In the genomic region with DNA sequence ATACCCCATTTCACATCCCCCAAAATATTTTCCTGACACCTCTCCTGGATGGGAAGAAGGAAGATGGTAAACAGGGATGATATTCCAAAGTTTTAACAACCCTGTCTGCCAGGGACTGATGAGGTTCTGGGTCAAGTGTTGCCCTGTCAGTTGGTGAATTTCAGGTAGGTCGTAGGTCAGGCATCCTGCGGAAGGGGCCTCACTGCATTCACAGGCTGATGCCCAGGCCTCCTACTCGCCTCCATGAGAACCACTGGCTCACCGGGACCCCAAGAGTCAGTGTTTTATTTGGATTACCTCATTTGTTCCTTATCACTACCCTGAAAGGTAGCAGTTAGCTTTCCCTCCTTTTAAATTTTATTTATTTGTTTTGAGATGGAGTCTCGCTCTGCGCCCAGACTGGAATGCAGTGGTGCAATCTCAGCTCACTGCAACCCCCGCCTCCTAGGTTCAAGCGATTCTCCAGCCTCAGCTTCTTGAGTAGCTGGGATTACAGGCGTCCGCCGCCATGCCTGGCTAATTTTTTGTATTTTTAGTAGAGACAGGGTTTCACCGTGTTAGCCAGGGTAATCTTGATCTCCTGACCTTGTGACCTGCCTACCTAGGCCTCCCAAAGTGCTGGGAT, we compare ENCODE assay signal across 18 cellular contexts. TPM values are rescaled to one million over a fixed set of nuclear protein-coding genes. Genes with fewer than 3 reads are reported as not detected.
"Had no signal": no experiment of that assay in that cellular context is flagged by ENCODE, and none has a peak within 500 bp of the region (broad histone marks: within the 10 kb centered on the region; RNA-seq: fewer than 3 reads in every experiment).

No MANE protein-coding gene starts in this region.

- H3K9me3 ChIP-seq: esophagus squamous epithelium, psoas muscle, right lobe of liver, SJSA1 had no signal

- H3K27ac Mint-ChIP-seq: activated B cell treated with CpG ODN at 0.5 μM for 24 hours had no signal

- H3K36me3 ChIP-seq: right lobe of liver had no signal

- DNase-seq: activated B cell treated with CpG ODN at 0.5 μM for 24 hours; activated naive CD4-positive, alpha-beta T cell treated with anti-CD3 and anti-CD28 coated beads, Interleukin-2, amount 50 U/mL, for 16 hours; caudate nucleus; esophagus squamous epithelium; mammary epithelial cell; naive thymus-derived CD8-positive, alpha-beta T cell; occipital lobe; psoas muscle; right lobe of liver; stimulated activated naive CD8-positive, alpha-beta T cell treated with anti-CD3 and anti-CD28 coated beads, Interleukin-15, Interleukin-2, amounts not matched to agents 100 U/mL and 50 U/mL, for 24 hours had no signal

- H3K4me3 ChIP-seq: coronary artery, esophagus squamous epithelium, psoas muscle, right lobe of liver, SJSA1, smooth muscle cell had no signal

- H3K27ac ChIP-seq: coronary artery, esophagus squamous epithelium, right lobe of liver, SJSA1 had no signal

- H3K27me3 ChIP-seq: esophagus squamous epithelium, right lobe of liver, SJSA1 had no signal

- H3K4me3 Mint-ChIP-seq: activated B cell treated with CpG ODN at 0.5 μM for 24 hours had no signal

- H3K9me3 Mint-ChIP-seq: activated B cell treated with CpG ODN at 0.5 μM for 24 hours; naive thymus-derived CD8-positive, alpha-beta T cell had no signal

- H3K4me1 ChIP-seq: SJSA1 had no signal

- ATAC-seq: naive thymus-derived CD8-positive, alpha-beta T cell; psoas muscle; right lobe of liver; stimulated activated naive CD8-positive, alpha-beta T cell treated with anti-CD3 and anti-CD28 coated beads, Interleukin-15, Interleukin-2, amounts not matched to agents 100 U/mL and 50 U/mL, for 24 hours had no signal

- H3K27me3 Mint-ChIP-seq: activated B cell treated with CpG ODN at 0.5 μM for 24 hours; naive thymus-derived CD8-positive, alpha-beta T cell had no signal

RNA-seq across cellular contexts. Expression of gene SLC35G6, which starts 12.3 kb away (rescaled TPM):
- total RNA-seq: activated B cell treated with CpG ODN at 0.5 μM for 24 hours; endothelial cell of umbilical vein; esophagus squamous epithelium; fibroblast of villous mesenchyme; mammary epithelial cell; mucosa of gallbladder; naive thymus-derived CD8-positive, alpha-beta T cell; occipital lobe; psoas muscle; right lobe of liver; SJSA1; smooth muscle cell; T-helper 2 cell treated with Interferon-gamma antibody and Interleukin-4, amounts not matched to agents 100 ng/mL and 5 ng/mL, for 36 hours; ureter had no signal
- polyA plus RNA-seq: endothelial cell of umbilical vein; mammary epithelial cell; naive thymus-derived CD8-positive, alpha-beta T cell; smooth muscle cell had no signal

RNA-seq across cellular contexts. Expression of gene FGF11, which starts 29.6 kb away (rescaled TPM):
- total RNA-seq: endothelial cell of umbilical vein, SJSA1 had no signal
